26 cellular contexts compared by ENCODE assay signal in genomic region chr1:64701071-64701470, GRCh38. TPM values are rescaled to one million over a fixed set of nuclear protein-coding genes. Genes with fewer than 3 reads are reported as not detected.
DNase-seq lines count a peak whose midpoint lies in the region; ATAC-seq and TF ChIP-seq lines count a peak whose summit lies in the region.
"Had no signal": no experiment of that assay in that cellular context is flagged by ENCODE, and none has a peak within 500 bp of the region (broad histone marks: within the 10 kb centered on the region; RNA-seq: fewer than 3 reads in every experiment).

No MANE protein-coding gene starts in this region.

- TF ChIP-seq CTCF in RWPE2 (IDR thresholded peaks at IDR 0.05; ENCODE audit: poor library complexity, severe bottlenecking) (no peak), foreskin keratinocyte (conservative IDR thresholded peaks at IDR 0.05) (peak; percentile 31), type B pancreatic cell (conservative IDR thresholded peaks at IDR 0.05) (no peak)

- H3K9me3 ChIP-seq in RWPE2 (ENCODE audit: severe bottlenecking): no peaks in the 10 kb centered on the region
- H3K9me3 ChIP-seq: HAP-1 had no signal

- H3K4me3 ChIP-seq in RWPE2 (ENCODE audit: severe bottlenecking): no peak overlapping the region
- H3K4me3 ChIP-seq: HAP-1 had no signal

- peaks cover 4% of the 10 kb centered on the region for H3K9me3 Mint-ChIP-seq in type B pancreatic cell
- H3K9me3 Mint-ChIP-seq in activated T-cell treated with anti-CD3 and anti-CD28 coated beads, Interleukin-2, amount 50 U/mL, for 4 hours: peaks cover 4% of the 10 kb centered on the region

- no peaks in the 10 kb centered on the region for H3K27me3 Mint-ChIP-seq in type B pancreatic cell
- peaks cover 20% of the 10 kb centered on the region for H3K27me3 Mint-ChIP-seq in activated T-cell treated with anti-CD3 and anti-CD28 coated beads, Interleukin-2, amount 50 U/mL, for 4 hours (ENCODE audit: low read depth)

- H3K36me3 Mint-ChIP-seq in type B pancreatic cell: peaks cover 5% of the 10 kb centered on the region
- H3K36me3 Mint-ChIP-seq in activated T-cell treated with anti-CD3 and anti-CD28 coated beads, Interleukin-2, amount 50 U/mL, for 4 hours (ENCODE audit: insufficient read depth): no peaks in the 10 kb centered on the region
- H3K36me3 Mint-ChIP-seq: CD14-positive monocyte had no signal

- H3K27me3 ChIP-seq in RWPE2 (ENCODE audit: insufficient read depth, poor library complexity, severe bottlenecking) (no peaks in the 10 kb centered on the region), foreskin keratinocyte (no peaks in the 10 kb centered on the region)

- H3K36me3 ChIP-seq in RWPE2 (ENCODE audit: low read depth): no peaks in the 10 kb centered on the region
- H3K36me3 ChIP-seq: HAP-1 had no signal

- DNase-seq in NCI-H526 (lab: John Stamatoyannopoulos, UW): peak; percentile 12 to 29
- no peak for DNase-seq in NCI-H526 treated with DMSO at 0.1 percent for 48 hours (lab: John Stamatoyannopoulos, UW)
- no peak for DNase-seq in RWPE2 (ENCODE audit: low spot score)
- DNase-seq in foreskin keratinocyte: peak; percentile 24 to 64
- DNase-seq in type B pancreatic cell (ENCODE audit: extremely low spot score, unreplicated experiment): no peak
- no peak for DNase-seq in activated T-cell treated with anti-CD3 and anti-CD28 coated beads, Interleukin-2, amount 50 U/mL, for 4 hours
- DNase-seq in NCI-H1092 treated with DMSO at 0.1 percent for 48 hours (lab: John Stamatoyannopoulos, UW): no peak
- no peak for DNase-seq in NCI-H510A treated with DMSO at 0.1 percent for 48 hours (lab: John Stamatoyannopoulos, UW)
- DNase-seq: Calu3; CD8-positive, alpha-beta memory T cell; GOT3; NCI-H1092; NCI-H1436; NCI-H187; NCI-H2081 treated with DMSO at 0.1 percent for 48 hours; NCI-H2171 treated with DMSO at 0.1 percent for 48 hours; NCI-H345; NCI-H524; NCI-H82; SHP77 treated with DMSO at 0.1 percent for 48 hours had no signal

- H3K27ac ChIP-seq in RWPE2 (ENCODE audit: poor library complexity, severe bottlenecking) (no peak overlapping the region), foreskin keratinocyte (no peak overlapping the region)
- H3K27ac ChIP-seq: 22Rv1, RWPE1 had no signal

- peak overlapping the region; percentile 2 for H3K27ac Mint-ChIP-seq in type B pancreatic cell
- H3K27ac Mint-ChIP-seq: B cell; CD14-positive monocyte; CD8-positive, alpha-beta memory T cell had no signal

- ATAC-seq in RWPE2 (ENCODE audit: low read depth): peak; percentile 42; the same call in 1 of the 3 replicates
- ATAC-seq in foreskin keratinocyte: peak; percentile 76
- ATAC-seq in activated T-cell treated with anti-CD3 and anti-CD28 coated beads, Interleukin-2, amount 50 U/mL, for 4 hours: no peak
- ATAC-seq: Panc1 had no signal

- peaks cover 14% of the 10 kb centered on the region for H3K4me1 Mint-ChIP-seq in type B pancreatic cell (ENCODE audit: unreplicated experiment)
- H3K4me1 Mint-ChIP-seq in activated T-cell treated with anti-CD3 and anti-CD28 coated beads, Interleukin-2, amount 50 U/mL, for 4 hours (ENCODE audit: low read depth): no peaks in the 10 kb centered on the region
- H3K4me1 Mint-ChIP-seq: B cell; CD8-positive, alpha-beta memory T cell had no signal

- H3K4me3 Mint-ChIP-seq in type B pancreatic cell: no peak overlapping the region
- no peak overlapping the region for H3K4me3 Mint-ChIP-seq in activated T-cell treated with anti-CD3 and anti-CD28 coated beads, Interleukin-2, amount 50 U/mL, for 4 hours
- H3K4me3 Mint-ChIP-seq: B cell; CD14-positive monocyte; CD8-positive, alpha-beta memory T cell had no signal

- H3K4me1 ChIP-seq in RWPE2 (ENCODE audit: insufficient read depth, poor library complexity, severe bottlenecking): no peaks in the 10 kb centered on the region
- no peaks in the 10 kb centered on the region for H3K4me1 ChIP-seq in foreskin keratinocyte
- H3K4me1 ChIP-seq: HAP-1 had no signal

RNA-seq across cellular contexts. Expression of gene RAVER2, which starts 43.8 kb away (rescaled TPM):
- total RNA-seq in foreskin keratinocyte (8.4 and 10.5 TPM in 2 replicates), type B pancreatic cell (ENCODE audit: low replicate concordance) (26.5 and 28.0 TPM in 2 replicates)
- polyA plus RNA-seq in foreskin keratinocyte: 2.7 and 4.3 TPM in 2 replicates
- total RNA-seq in activated T-cell treated with anti-CD3 and anti-CD28 coated beads, Interleukin-2, amount 50 U/mL, for 4 hours: 1 to 10 TPM; 1.2 to 1.8 (median 1.3) TPM

Comparison
In these comparisons a context has a peak if more than half of its experiments do, and no peak if none do; other contexts are left out.
1. DNase-seq: peak in NCI-H526 (2 of 2) and foreskin keratinocyte (2 of 2); none in NCI-H526 treated with DMSO at 0.1 percent for 48 hours (single experiment), RWPE2 (single experiment), type B pancreatic cell (single experiment), activated T-cell treated with anti-CD3 and anti-CD28 coated beads, Interleukin-2, amount 50 U/mL, for 4 hours (single experiment), NCI-H1092 treated with DMSO at 0.1 percent for 48 hours (single experiment) and NCI-H510A treated with DMSO at 0.1 percent for 48 hours (single experiment).
2. ATAC-seq: peak in RWPE2 (single experiment) and foreskin keratinocyte (single experiment); none in activated T-cell treated with anti-CD3 and anti-CD28 coated beads, Interleukin-2, amount 50 U/mL, for 4 hours (0 of 2).